In the genomic region with DNA sequence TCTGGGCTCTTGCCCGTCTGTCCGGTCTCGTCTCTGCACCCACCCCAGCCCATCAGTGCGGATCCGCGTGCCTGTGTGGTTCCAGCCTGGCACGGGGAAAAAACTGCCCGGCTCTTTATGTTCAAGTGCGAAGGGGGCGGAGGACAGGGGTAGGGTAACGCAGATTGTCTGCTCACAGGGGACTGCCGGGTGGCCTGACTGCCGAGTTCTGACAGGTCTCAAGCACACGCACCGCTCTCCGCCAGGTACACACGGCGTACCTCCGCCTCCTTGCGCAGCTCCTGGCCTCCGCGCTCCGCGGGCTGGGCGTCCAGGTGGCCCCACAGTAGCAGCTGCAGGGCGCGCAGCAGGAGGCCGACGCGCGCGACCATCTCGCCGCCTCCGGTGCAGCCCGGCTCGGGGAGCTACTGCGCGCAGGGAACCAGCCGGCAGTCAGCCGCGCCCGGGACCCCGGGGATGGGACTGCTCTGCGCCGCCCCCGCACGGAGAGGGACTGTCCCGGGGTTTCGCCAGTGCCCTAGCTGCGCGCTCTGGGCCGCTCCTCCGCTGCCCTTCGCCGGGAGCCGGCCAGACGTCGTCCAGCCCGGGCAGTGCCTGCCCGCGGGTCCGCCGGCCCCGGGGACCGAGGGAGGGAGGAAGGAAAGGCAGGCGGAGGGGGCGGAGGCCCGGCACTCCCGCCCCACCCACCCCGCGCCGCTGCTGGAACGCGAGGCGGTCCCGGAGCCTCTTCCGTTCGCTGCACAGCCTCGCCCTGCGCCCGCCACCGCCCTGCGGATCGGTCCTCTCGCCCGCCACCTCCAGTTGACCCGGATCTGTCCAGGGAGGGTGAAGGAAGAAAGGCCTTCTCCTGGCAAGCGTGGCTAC, we compare ENCODE assay signal across 1 cellular context.
TF ChIP-seq lines count a peak whose summit lies in the region.

A gene with protein sequence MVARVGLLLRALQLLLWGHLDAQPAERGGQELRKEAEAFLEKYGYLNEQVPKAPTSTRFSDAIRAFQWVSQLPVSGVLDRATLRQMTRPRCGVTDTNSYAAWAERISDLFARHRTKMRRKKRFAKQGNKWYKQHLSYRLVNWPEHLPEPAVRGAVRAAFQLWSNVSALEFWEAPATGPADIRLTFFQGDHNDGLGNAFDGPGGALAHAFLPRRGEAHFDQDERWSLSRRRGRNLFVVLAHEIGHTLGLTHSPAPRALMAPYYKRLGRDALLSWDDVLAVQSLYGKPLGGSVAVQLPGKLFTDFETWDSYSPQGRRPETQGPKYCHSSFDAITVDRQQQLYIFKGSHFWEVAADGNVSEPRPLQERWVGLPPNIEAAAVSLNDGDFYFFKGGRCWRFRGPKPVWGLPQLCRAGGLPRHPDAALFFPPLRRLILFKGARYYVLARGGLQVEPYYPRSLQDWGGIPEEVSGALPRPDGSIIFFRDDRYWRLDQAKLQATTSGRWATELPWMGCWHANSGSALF (minus strand): TSS at position 635 of the 864 bp plus-strand sequence. CDS start 264 bp downstream, at position 371.

TF ChIP-seq in HEK293, 187 proteins besides CTCF, POLR2A, EP300 and RAD21 (continued from another document and continues in another):
- TF ChIP-seq, protein P1, sequence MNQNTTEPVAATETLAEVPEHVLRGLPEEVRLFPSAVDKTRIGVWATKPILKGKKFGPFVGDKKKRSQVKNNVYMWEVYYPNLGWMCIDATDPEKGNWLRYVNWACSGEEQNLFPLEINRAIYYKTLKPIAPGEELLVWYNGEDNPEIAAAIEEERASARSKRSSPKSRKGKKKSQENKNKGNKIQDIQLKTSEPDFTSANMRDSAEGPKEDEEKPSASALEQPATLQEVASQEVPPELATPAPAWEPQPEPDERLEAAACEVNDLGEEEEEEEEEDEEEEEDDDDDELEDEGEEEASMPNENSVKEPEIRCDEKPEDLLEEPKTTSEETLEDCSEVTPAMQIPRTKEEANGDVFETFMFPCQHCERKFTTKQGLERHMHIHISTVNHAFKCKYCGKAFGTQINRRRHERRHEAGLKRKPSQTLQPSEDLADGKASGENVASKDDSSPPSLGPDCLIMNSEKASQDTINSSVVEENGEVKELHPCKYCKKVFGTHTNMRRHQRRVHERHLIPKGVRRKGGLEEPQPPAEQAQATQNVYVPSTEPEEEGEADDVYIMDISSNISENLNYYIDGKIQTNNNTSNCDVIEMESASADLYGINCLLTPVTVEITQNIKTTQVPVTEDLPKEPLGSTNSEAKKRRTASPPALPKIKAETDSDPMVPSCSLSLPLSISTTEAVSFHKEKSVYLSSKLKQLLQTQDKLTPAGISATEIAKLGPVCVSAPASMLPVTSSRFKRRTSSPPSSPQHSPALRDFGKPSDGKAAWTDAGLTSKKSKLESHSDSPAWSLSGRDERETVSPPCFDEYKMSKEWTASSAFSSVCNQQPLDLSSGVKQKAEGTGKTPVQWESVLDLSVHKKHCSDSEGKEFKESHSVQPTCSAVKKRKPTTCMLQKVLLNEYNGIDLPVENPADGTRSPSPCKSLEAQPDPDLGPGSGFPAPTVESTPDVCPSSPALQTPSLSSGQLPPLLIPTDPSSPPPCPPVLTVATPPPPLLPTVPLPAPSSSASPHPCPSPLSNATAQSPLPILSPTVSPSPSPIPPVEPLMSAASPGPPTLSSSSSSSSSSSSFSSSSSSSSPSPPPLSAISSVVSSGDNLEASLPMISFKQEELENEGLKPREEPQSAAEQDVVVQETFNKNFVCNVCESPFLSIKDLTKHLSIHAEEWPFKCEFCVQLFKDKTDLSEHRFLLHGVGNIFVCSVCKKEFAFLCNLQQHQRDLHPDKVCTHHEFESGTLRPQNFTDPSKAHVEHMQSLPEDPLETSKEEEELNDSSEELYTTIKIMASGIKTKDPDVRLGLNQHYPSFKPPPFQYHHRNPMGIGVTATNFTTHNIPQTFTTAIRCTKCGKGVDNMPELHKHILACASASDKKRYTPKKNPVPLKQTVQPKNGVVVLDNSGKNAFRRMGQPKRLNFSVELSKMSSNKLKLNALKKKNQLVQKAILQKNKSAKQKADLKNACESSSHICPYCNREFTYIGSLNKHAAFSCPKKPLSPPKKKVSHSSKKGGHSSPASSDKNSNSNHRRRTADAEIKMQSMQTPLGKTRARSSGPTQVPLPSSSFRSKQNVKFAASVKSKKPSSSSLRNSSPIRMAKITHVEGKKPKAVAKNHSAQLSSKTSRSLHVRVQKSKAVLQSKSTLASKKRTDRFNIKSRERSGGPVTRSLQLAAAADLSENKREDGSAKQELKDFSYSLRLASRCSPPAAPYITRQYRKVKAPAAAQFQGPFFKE (tag by site-specific recombination; IDR thresholded peaks at IDR 0.05; ENCODE audit: borderline replicate concordance), result no peak
- TF ChIP-seq ZNF132 (tag by site-specific recombination; IDR thresholded peaks at IDR 0.05; ENCODE audit: borderline replicate concordance) (no peak), ZNF596 (tag by site-specific recombination; IDR thresholded peaks at IDR 0.05) (no peak), YY1 (tag by site-specific recombination; IDR thresholded peaks at IDR 0.05) (no peak), ZNF600 (tag by site-specific recombination; IDR thresholded peaks at IDR 0.05) (peak; percentile 63; the same call in 1 of the 2 replicates), KLF16 (tag by site-specific recombination; IDR thresholded peaks at IDR 0.05) (no peak; the same call in 1 of the 2 replicates), ZNF707 (tag by site-specific recombination; IDR thresholded peaks at IDR 0.05) (no peak), ZNF24 (tag by site-specific recombination; IDR thresholded peaks at IDR 0.05) (no peak), YY2 (tag by site-specific recombination; IDR thresholded peaks at IDR 0.05) (no peak), ZNF16 (tag by site-specific recombination; IDR thresholded peaks at IDR 0.05; ENCODE audit: low read depth) (no peak), ZNF416 (tag by site-specific recombination; IDR thresholded peaks at IDR 0.05) (no peak), ZBTB21 (tag by site-specific recombination; IDR thresholded peaks at IDR 0.05) (no peak), ZNF140 (tag by site-specific recombination; IDR thresholded peaks at IDR 0.05) (no peak), ZNF777 (tag by site-specific recombination; IDR thresholded peaks at IDR 0.05; ENCODE audit: borderline replicate concordance) (peak; percentile 45; the same call in 1 of the 2 replicates), HOXA7 (CRISPR knock-in tag; IDR thresholded peaks at IDR 0.05; ENCODE audit: borderline replicate concordance) (no peak), KLF9 (tag by site-specific recombination; IDR thresholded peaks at IDR 0.05; ENCODE audit: low read depth) (peak; percentile 86), ZNF341 (tag by site-specific recombination; IDR thresholded peaks at IDR 0.05; ENCODE audit: low read depth) (0 out of 2 replicates have a peak, but pooled peaks have one; percentile 21), RBAK (tag by site-specific recombination; IDR thresholded peaks at IDR 0.05) (no peak), KLF7 (tag by site-specific recombination; IDR thresholded peaks at IDR 0.05; ENCODE audit: borderline replicate concordance) (no peak), GFI1B (tag by site-specific recombination; IDR thresholded peaks at IDR 0.05) (no peak), ZNF350 (tag by site-specific recombination; IDR thresholded peaks at IDR 0.05) (no peak), ZNF2 (tag by site-specific recombination; IDR thresholded peaks at IDR 0.05) (no peak), GLI2 (tag by site-specific recombination; IDR thresholded peaks at IDR 0.05; ENCODE audit: borderline replicate concordance, low read depth) (no peak), PRDM1 (tag by site-specific recombination; IDR thresholded peaks at IDR 0.05) (no peak)
- TF ChIP-seq, protein P2, sequence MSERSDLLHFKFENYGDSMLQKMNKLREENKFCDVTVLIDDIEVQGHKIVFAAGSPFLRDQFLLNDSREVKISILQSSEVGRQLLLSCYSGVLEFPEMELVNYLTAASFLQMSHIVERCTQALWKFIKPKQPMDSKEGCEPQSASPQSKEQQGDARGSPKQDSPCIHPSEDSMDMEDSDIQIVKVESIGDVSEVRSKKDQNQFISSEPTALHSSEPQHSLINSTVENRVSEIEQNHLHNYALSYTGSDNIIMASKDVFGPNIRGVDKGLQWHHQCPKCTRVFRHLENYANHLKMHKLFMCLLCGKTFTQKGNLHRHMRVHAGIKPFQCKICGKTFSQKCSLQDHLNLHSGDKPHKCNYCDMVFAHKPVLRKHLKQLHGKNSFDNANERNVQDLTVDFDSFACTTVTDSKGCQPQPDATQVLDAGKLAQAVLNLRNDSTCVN (tag by site-specific recombination; optimal IDR thresholded peaks at IDR 0.05), result peak; percentile 93
- TF ChIP-seq, protein P3, sequence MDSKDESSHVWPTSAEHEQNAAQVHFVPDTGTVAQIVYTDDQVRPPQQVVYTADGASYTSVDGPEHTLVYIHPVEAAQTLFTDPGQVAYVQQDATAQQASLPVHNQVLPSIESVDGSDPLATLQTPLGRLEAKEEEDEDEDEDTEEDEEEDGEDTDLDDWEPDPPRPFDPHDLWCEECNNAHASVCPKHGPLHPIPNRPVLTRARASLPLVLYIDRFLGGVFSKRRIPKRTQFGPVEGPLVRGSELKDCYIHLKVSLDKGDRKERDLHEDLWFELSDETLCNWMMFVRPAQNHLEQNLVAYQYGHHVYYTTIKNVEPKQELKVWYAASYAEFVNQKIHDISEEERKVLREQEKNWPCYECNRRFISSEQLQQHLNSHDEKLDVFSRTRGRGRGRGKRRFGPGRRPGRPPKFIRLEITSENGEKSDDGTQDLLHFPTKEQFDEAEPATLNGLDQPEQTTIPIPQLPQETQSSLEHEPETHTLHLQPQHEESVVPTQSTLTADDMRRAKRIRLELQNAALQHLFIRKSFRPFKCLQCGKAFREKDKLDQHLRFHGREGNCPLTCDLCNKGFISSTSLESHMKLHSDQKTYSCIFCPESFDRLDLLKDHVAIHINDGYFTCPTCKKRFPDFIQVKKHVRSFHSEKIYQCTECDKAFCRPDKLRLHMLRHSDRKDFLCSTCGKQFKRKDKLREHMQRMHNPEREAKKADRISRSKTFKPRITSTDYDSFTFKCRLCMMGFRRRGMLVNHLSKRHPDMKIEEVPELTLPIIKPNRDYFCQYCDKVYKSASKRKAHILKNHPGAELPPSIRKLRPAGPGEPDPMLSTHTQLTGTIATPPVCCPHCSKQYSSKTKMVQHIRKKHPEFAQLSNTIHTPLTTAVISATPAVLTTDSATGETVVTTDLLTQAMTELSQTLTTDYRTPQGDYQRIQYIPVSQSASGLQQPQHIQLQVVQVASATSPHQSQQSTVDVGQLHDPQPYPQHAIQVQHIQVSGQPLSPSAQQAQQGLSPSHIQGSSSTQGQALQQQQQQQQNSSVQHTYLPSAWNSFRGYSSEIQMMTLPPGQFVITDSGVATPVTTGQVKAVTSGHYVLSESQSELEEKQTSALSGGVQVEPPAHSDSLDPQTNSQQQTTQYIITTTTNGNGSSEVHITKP (tag by site-specific recombination; IDR thresholded peaks at IDR 0.05), result peak; percentile 49
- TF ChIP-seq, protein P4, sequence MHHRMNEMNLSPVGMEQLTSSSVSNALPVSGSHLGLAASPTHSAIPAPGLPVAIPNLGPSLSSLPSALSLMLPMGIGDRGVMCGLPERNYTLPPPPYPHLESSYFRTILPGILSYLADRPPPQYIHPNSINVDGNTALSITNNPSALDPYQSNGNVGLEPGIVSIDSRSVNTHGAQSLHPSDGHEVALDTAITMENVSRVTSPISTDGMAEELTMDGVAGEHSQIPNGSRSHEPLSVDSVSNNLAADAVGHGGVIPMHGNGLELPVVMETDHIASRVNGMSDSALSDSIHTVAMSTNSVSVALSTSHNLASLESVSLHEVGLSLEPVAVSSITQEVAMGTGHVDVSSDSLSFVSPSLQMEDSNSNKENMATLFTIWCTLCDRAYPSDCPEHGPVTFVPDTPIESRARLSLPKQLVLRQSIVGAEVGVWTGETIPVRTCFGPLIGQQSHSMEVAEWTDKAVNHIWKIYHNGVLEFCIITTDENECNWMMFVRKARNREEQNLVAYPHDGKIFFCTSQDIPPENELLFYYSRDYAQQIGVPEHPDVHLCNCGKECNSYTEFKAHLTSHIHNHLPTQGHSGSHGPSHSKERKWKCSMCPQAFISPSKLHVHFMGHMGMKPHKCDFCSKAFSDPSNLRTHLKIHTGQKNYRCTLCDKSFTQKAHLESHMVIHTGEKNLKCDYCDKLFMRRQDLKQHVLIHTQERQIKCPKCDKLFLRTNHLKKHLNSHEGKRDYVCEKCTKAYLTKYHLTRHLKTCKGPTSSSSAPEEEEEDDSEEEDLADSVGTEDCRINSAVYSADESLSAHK (tag by site-specific recombination; IDR thresholded peaks at IDR 0.05), result no peak
- TF ChIP-seq, protein P5, sequence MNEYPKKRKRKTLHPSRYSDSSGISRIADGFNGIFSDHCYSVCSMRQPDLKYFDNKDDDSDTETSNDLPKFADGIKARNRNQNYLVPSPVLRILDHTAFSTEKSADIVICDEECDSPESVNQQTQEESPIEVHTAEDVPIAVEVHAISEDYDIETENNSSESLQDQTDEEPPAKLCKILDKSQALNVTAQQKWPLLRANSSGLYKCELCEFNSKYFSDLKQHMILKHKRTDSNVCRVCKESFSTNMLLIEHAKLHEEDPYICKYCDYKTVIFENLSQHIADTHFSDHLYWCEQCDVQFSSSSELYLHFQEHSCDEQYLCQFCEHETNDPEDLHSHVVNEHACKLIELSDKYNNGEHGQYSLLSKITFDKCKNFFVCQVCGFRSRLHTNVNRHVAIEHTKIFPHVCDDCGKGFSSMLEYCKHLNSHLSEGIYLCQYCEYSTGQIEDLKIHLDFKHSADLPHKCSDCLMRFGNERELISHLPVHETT (tag by site-specific recombination; IDR thresholded peaks at IDR 0.05), result no peak
- TF ChIP-seq, protein P6, sequence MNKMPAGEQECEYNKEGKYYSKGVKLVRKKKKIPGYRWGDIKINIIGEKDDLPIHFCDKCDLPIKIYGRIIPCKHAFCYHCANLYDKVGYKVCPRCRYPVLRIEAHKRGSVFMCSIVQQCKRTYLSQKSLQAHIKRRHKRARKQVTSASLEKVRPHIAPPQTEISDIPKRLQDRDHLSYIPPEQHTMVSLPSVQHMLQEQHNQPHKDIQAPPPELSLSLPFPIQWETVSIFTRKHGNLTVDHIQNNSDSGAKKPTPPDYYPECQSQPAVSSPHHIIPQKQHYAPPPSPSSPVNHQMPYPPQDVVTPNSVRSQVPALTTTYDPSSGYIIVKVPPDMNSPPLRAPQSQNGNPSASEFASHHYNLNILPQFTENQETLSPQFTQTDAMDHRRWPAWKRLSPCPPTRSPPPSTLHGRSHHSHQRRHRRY (tag by site-specific recombination; IDR thresholded peaks at IDR 0.05), result no peak
- TF ChIP-seq, protein P7, sequence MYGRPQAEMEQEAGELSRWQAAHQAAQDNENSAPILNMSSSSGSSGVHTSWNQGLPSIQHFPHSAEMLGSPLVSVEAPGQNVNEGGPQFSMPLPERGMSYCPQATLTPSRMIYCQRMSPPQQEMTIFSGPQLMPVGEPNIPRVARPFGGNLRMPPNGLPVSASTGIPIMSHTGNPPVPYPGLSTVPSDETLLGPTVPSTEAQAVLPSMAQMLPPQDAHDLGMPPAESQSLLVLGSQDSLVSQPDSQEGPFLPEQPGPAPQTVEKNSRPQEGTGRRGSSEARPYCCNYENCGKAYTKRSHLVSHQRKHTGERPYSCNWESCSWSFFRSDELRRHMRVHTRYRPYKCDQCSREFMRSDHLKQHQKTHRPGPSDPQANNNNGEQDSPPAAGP (tag by site-specific recombination; IDR thresholded peaks at IDR 0.05), result no peak
- TF ChIP-seq, protein P8, sequence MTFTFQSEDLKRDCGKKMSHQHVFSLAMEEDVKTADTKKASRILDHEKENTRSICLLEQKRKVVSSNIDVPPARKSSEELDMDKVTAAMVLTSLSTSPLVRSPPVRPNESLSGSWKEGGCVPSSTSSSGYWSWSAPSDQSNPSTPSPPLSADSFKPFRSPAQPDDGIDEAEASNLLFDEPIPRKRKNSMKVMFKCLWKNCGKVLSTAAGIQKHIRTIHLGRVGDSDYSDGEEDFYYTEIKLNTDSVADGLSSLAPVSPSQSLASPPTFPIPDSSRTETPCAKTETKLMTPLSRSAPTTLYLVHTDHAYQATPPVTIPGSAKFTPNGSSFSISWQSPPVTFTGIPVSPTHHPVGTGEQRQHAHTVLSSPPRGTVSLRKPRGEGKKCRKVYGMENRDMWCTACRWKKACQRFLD (tag by site-specific recombination; IDR thresholded peaks at IDR 0.05), result no peak
- TF ChIP-seq, protein P9, sequence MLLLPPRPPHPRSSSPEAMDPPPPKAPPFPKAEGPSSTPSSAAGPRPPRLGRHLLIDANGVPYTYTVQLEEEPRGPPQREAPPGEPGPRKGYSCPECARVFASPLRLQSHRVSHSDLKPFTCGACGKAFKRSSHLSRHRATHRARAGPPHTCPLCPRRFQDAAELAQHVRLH (tag by site-specific recombination; IDR thresholded peaks at IDR 0.05), result no peak
